1 cellular context compared by ENCODE assay signal in the genomic region with DNA sequence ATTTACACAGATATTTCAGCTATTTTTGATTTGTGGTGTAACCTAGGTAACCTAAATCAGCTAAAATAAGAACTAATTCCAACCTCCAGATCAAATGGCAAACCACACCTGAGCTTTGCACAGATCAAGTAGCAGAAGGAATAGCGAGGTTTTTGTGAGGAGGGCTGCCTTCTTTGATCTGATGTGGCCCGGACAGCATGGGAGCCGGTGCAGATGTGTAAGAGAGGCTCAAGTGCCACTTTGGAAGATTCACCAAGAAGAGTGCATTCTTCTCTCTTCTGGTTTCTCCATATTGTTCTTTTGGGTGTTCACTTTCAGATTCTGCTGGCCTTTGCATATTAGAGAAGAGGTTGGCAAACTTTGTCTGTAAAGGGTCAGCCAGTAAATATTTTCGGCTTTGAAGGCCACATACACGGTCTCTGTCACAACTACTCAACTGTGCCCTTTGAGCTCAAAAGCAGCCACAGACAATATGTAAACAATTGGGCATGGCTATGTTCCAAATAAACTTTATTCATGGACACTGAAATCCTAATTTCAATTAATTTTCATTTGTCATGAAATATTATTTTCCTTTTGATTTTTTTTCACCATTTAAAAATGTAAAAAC.
TF ChIP-seq lines count a peak whose summit lies in the region.

No MANE protein-coding gene starts in this region.

TF ChIP-seq in HepG2, 621 proteins besides CTCF, POLR2A, EP300 and RAD21 (continued from another document):
- TF ChIP-seq, protein P1, sequence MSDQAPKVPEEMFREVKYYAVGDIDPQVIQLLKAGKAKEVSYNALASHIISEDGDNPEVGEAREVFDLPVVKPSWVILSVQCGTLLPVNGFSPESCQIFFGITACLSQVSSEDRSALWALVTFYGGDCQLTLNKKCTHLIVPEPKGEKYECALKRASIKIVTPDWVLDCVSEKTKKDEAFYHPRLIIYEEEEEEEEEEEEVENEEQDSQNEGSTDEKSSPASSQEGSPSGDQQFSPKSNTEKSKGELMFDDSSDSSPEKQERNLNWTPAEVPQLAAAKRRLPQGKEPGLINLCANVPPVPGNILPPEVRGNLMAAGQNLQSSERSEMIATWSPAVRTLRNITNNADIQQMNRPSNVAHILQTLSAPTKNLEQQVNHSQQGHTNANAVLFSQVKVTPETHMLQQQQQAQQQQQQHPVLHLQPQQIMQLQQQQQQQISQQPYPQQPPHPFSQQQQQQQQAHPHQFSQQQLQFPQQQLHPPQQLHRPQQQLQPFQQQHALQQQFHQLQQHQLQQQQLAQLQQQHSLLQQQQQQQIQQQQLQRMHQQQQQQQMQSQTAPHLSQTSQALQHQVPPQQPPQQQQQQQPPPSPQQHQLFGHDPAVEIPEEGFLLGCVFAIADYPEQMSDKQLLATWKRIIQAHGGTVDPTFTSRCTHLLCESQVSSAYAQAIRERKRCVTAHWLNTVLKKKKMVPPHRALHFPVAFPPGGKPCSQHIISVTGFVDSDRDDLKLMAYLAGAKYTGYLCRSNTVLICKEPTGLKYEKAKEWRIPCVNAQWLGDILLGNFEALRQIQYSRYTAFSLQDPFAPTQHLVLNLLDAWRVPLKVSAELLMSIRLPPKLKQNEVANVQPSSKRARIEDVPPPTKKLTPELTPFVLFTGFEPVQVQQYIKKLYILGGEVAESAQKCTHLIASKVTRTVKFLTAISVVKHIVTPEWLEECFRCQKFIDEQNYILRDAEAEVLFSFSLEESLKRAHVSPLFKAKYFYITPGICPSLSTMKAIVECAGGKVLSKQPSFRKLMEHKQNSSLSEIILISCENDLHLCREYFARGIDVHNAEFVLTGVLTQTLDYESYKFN (CRISPR knock-in tag; conservative IDR thresholded peaks at IDR 0.05) = peak; percentile 68
